ENCODE assay signal across 8 cellular contexts in genomic region chr13:42548731-42549554, GRCh38.
DNase-seq lines count a peak whose midpoint lies in the region; ATAC-seq and TF ChIP-seq lines count a peak whose summit lies in the region.

No MANE protein-coding gene starts in this region.

- POLR2A ChIA-PET in RWPE1 (lab: Yijun Ruan, JAX; ENCODE audit: low non-redundant PET) = no interaction called here

- H3K27me3 Mint-ChIP-seq in stimulated activated naive CD8-positive, alpha-beta T cell treated with anti-CD3 and anti-CD28 coated beads, Interleukin-15, amount 100 ng/mL, for 72 hours = peaks cover 15% of the 10 kb centered on the region

- peak; percentile 27 to 47 for DNase-seq in cardiac fibroblast (ENCODE audit: low read depth in 2 of 2)
- peak in 1 of 2 donors; percentile 36 for DNase-seq in stimulated activated naive CD8-positive, alpha-beta T cell treated with anti-CD3 and anti-CD28 coated beads, Interleukin-15, amount 100 ng/mL, for 72 hours
- DNase-seq in RWPE1 (ENCODE audit: low spot score) = no peak
- no peak for DNase-seq in NCI-H748 (lab: John Stamatoyannopoulos, UW; ENCODE audit: unreplicated experiment)
- DNase-seq in stimulated activated CD4-positive, alpha-beta T cell treated with anti-CD3 and anti-CD28 coated beads, Interleukin-1b, Interleukin-23, amount 100 ng/mL, for 48 hours = no peak

- no peak overlapping the region for H3K27ac Mint-ChIP-seq in stimulated activated naive CD8-positive, alpha-beta T cell treated with anti-CD3 and anti-CD28 coated beads, Interleukin-15, amount 100 ng/mL, for 72 hours

- no peak for TF ChIP-seq CTCF in C4-2B (conservative IDR thresholded peaks at IDR 0.05)
- no peak for TF ChIP-seq CTCF in cardiac fibroblast (IDR thresholded peaks at IDR 0.05; ENCODE audit: low read depth, low read length)
- TF ChIP-seq CTCF in RWPE1 (conservative IDR thresholded peaks at IDR 0.05; ENCODE audit: low read depth) = no peak

- H3K9me3 Mint-ChIP-seq in stimulated activated naive CD8-positive, alpha-beta T cell treated with anti-CD3 and anti-CD28 coated beads, Interleukin-15, amount 100 ng/mL, for 72 hours = no peaks in the 10 kb centered on the region

- peaks cover 17% of the 10 kb centered on the region for H3K4me1 Mint-ChIP-seq in stimulated activated naive CD8-positive, alpha-beta T cell treated with anti-CD3 and anti-CD28 coated beads, Interleukin-15, amount 100 ng/mL, for 72 hours

- CTCF ChIA-PET in RWPE1 (lab: Yijun Ruan, JAX) = no interaction called here

- ATAC-seq in GM21360 (IDR thresholded peaks at IDR 0.05; ENCODE audit: unreplicated experiment) = peak; percentile 95
- ATAC-seq in HG03521 (IDR thresholded peaks at IDR 0.05; ENCODE audit: unreplicated experiment) = peak; percentile 94
- peak; percentile 83 for ATAC-seq in stimulated activated naive CD8-positive, alpha-beta T cell treated with anti-CD3 and anti-CD28 coated beads, Interleukin-15, amount 100 ng/mL, for 72 hours

- H3K27ac ChIP-seq in C4-2B = peak overlapping the region; percentile 79
- no peak overlapping the region for H3K27ac ChIP-seq in RWPE1

- H3K4me3 Mint-ChIP-seq in stimulated activated naive CD8-positive, alpha-beta T cell treated with anti-CD3 and anti-CD28 coated beads, Interleukin-15, amount 100 ng/mL, for 72 hours = no peak overlapping the region

- no peak overlapping the region for H3K4me3 ChIP-seq in cardiac fibroblast (replicated peaks in 1 of 2; ENCODE audit: low read depth in 2 of 2, low read length in 2 of 2)

Comparison
In these comparisons a context has a peak if more than half of its experiments do, and no peak if none do; other contexts are left out.
1. DNase-seq: peak in cardiac fibroblast (2 of 2); none in RWPE1 (single experiment), NCI-H748 (single experiment) and stimulated activated CD4-positive, alpha-beta T cell treated with anti-CD3 and anti-CD28 coated beads, Interleukin-1b, Interleukin-23, amount 100 ng/mL, for 48 hours (single experiment).
2. Peak in every context shown above with its lines, with median percentiles within 50 percentile points of each other: ATAC-seq.